Comparison of ENCODE assay signal across 10 cellular contexts in the genomic region with DNA sequence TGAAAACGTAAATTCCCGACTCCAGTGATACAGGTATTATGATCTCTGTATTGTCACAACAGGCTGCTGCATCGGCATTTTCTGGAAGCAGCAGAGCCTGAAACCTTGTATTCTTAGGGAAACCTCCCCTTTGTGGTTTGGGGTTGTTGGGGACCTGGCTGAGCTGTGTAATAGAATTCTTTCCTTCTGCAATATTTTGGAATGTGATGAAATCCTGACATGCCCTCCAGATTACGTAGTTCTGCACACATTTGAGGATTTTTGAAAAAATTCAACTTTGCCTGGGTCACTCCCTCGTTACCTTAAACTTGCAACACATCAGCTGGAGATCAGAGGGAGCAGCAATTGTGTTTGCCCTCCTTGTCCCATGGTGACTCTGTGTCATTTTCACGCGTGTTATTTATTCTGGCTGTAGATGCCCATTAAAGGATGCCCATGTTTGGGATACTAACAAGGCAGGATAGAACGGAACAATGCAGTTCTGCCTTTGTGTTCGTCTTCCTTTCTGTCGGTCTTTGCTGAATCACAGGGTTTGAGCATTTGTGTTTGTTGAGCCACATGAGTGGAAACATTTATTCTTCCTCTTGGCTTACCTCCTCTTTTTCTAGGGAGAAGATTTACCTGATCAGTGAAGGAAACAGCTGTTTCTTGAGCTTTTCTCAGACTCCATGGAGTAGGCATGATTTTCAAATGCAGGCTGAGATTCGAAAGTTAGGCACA.
A peak's percentile ranks its signal among the peaks of the same experiment; 100 is the strongest.
DNase-seq lines count a peak whose midpoint lies in the region; ATAC-seq and TF ChIP-seq lines count a peak whose summit lies in the region.
"Had no signal": no experiment of that assay in that cellular context is flagged by ENCODE, and none has a peak within 500 bp of the region (broad histone marks: within the 10 kb centered on the region; RNA-seq: fewer than 3 reads in every experiment).

No MANE protein-coding gene starts in this region.

- TF ChIP-seq CTCF in HFFc6 (IDR thresholded peaks at IDR 0.05) (no peak), choroid plexus epithelial cell (conservative IDR thresholded peaks at IDR 0.05; ENCODE audit: low read depth, low read length) (no peak), upper lobe of right lung (IDR thresholded peaks at IDR 0.05) (no peak), GM10266 (IDR thresholded peaks at IDR 0.05; ENCODE audit: control insufficient read depth, insufficient read depth, low read depth, missing control alignments) (no peak)

- H3K36me3 ChIP-seq in upper lobe of right lung, result no peaks in the 10 kb centered on the region

- peaks cover 26% of the 10 kb centered on the region for H3K4me1 ChIP-seq in upper lobe of right lung

- H3K27ac ChIP-seq in upper lobe of right lung, result peak overlapping the region; percentile 39

- DNase-seq in HFFc6 (peak; percentile 66), choroid plexus epithelial cell (ENCODE audit: low read depth) (peak; percentile 92), left kidney (ENCODE audit: low read depth, low spot score) (peak; percentile 14), upper lobe of right lung (no peak), NCI-H187 treated with DMSO at 0.1 percent for 48 hours (lab: John Stamatoyannopoulos, UW) (no peak), NCI-H345 treated with DMSO at 0.1 percent for 48 hours (lab: John Stamatoyannopoulos, UW; ENCODE audit: unreplicated experiment) (no peak), GM10266 (ENCODE audit: extremely low spot score) (no peak)
- DNase-seq: activated CD4-positive, alpha-beta T cell treated with anti-CD3 and anti-CD28 coated beads, Interleukin-2, amount 50 U/mL, for 48 hours; activated naive CD8-positive, alpha-beta T cell treated with anti-CD3 and anti-CD28 coated beads, Interleukin-2, amount 10 ng/mL, durations not matched to agents 7 days and 5 days; glutamatergic neuron had no signal

- H3K4me3 Mint-ChIP-seq in HFFc6, result peak overlapping the region; percentile 69
- H3K4me3 Mint-ChIP-seq: activated naive CD8-positive, alpha-beta T cell treated with anti-CD3 and anti-CD28 coated beads, Interleukin-2, amount 10 ng/mL, durations not matched to agents 7 days and 5 days had no signal

- H3K4me3 ChIP-seq in choroid plexus epithelial cell (ENCODE audit: low read depth, low read length), result no peak overlapping the region
- no peak overlapping the region for H3K4me3 ChIP-seq in upper lobe of right lung

- no peaks in the 10 kb centered on the region for H3K9me3 ChIP-seq in upper lobe of right lung

- intact Hi-C loops in upper lobe of right lung (cut with DNase I), result loop anchor here (10.0 kb wide), 1 partner anchor 417 kb away; no protein-coding TSS in a partner anchor

- peaks cover 7% of the 10 kb centered on the region for H3K27me3 Mint-ChIP-seq in HFFc6 (ENCODE audit: insufficient read depth)

- H3K27ac Mint-ChIP-seq in HFFc6, result peak overlapping the region; percentile 84
- H3K27ac Mint-ChIP-seq: activated naive CD8-positive, alpha-beta T cell treated with anti-CD3 and anti-CD28 coated beads, Interleukin-2, amount 10 ng/mL, durations not matched to agents 7 days and 5 days had no signal

- no peaks in the 10 kb centered on the region for H3K36me3 Mint-ChIP-seq in HFFc6 (ENCODE audit: low read depth)
- H3K36me3 Mint-ChIP-seq: activated naive CD8-positive, alpha-beta T cell treated with anti-CD3 and anti-CD28 coated beads, Interleukin-2, amount 10 ng/mL, durations not matched to agents 7 days and 5 days had no signal

- peak; percentile 12 for ATAC-seq in upper lobe of right lung

- H3K4me1 Mint-ChIP-seq in HFFc6 (ENCODE audit: low read depth), result peaks cover 69% of the 10 kb centered on the region
- H3K4me1 Mint-ChIP-seq: activated naive CD8-positive, alpha-beta T cell treated with anti-CD3 and anti-CD28 coated beads, Interleukin-2, amount 10 ng/mL, durations not matched to agents 7 days and 5 days had no signal

- no peaks in the 10 kb centered on the region for H3K27me3 ChIP-seq in upper lobe of right lung

- no peaks in the 10 kb centered on the region for H3K9me3 Mint-ChIP-seq in HFFc6
- H3K9me3 Mint-ChIP-seq: activated naive CD8-positive, alpha-beta T cell treated with anti-CD3 and anti-CD28 coated beads, Interleukin-2, amount 10 ng/mL, durations not matched to agents 7 days and 5 days had no signal

Comparison
In these comparisons a context has a peak if more than half of its experiments do, and no peak if none do; other contexts are left out.
1. DNase-seq: peak in HFFc6 (single experiment), choroid plexus epithelial cell (single experiment) and left kidney (single experiment); none in upper lobe of right lung (single experiment), NCI-H187 treated with DMSO at 0.1 percent for 48 hours (single experiment), NCI-H345 treated with DMSO at 0.1 percent for 48 hours (single experiment) and GM10266 (single experiment).